Comparison of ENCODE assay signal across 26 cellular contexts in the genomic region with DNA sequence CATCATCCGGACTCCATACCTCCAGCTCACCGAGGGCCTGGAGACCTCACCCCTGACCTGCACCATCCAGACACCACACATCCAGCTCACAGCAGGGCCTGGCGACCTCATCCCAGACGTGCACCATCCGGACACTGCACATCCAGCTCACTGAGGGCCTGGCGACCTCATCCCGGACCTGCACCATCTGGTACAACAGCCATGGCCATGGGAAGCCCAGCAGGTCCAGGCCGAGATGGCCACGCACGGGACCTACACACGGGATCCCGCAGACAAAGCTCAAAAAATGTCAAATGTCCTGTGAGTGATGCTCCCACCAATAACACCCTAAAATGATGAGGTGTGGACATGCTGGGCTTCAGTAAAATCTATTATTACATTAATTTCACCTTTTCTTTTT. TPM values are rescaled to one million over a fixed set of nuclear protein-coding genes. Genes with fewer than 3 reads are reported as not detected.
DNase-seq lines count a peak whose midpoint lies in the region; ATAC-seq and TF ChIP-seq lines count a peak whose summit lies in the region.
"Had no signal": no experiment of that assay in that cellular context is flagged by ENCODE, and none has a peak within 500 bp of the region (broad histone marks: within the 10 kb centered on the region; RNA-seq: fewer than 3 reads in every experiment).

No MANE protein-coding gene starts in this region.

- H3K4me1 ChIP-seq in osteoblast (ENCODE audit: insufficient read depth, low read length): no peaks in the 10 kb centered on the region
- H3K4me1 ChIP-seq in upper lobe of right lung: no peaks in the 10 kb centered on the region
- H3K4me1 ChIP-seq: BLaER1, Caco-2, HAP-1, SJCRH30 had no signal

- H3K27me3 ChIP-seq in osteoblast (ENCODE audit: insufficient read depth, low read length) (no peaks in the 10 kb centered on the region), upper lobe of right lung (no peaks in the 10 kb centered on the region)
- H3K27me3 ChIP-seq: BLaER1, SJCRH30 had no signal

- H3K36me3 ChIP-seq in osteoblast (ENCODE audit: insufficient read depth, low read length) (no peaks in the 10 kb centered on the region), upper lobe of right lung (no peaks in the 10 kb centered on the region)
- H3K36me3 ChIP-seq: HAP-1, SJCRH30 had no signal

- H3K4me2 ChIP-seq in osteoblast (ENCODE audit: insufficient read depth, low read length): no peak overlapping the region
- H3K4me2 ChIP-seq: BLaER1 had no signal

- no peaks in the 10 kb centered on the region for H3K79me2 ChIP-seq in osteoblast (ENCODE audit: insufficient read depth, low read length)

- H3K27ac Mint-ChIP-seq in activated naive CD4-positive, alpha-beta T cell treated with anti-CD3 and anti-CD28 coated beads, Interleukin-2, amount 10 ng/mL, durations not matched to agents 7 days and 5 days: no peak overlapping the region
- no peak overlapping the region for H3K27ac Mint-ChIP-seq in activated naive CD4-positive, alpha-beta T cell treated with anti-CD3 and anti-CD28 coated beads for 36 hours
- peak overlapping the region; percentile 33 for H3K27ac Mint-ChIP-seq in glutamatergic neuron (ENCODE audit: unreplicated experiment)
- no peak overlapping the region for H3K27ac Mint-ChIP-seq in activated T-helper 17 cell treated with anti-CD3 and anti-CD28 coated beads, Interleukin-2, amount 50 U/mL, for 72 hours
- H3K27ac Mint-ChIP-seq: CD4-positive, alpha-beta memory T cell had no signal

- ATAC-seq in upper lobe of right lung (no peak), GM21423 (IDR thresholded peaks at IDR 0.05; ENCODE audit: unreplicated experiment) (no peak)
- no peak for ATAC-seq in activated T-helper 17 cell treated with anti-CD3 and anti-CD28 coated beads, Interleukin-2, amount 50 U/mL, for 72 hours (replicated peaks)
- ATAC-seq: Panc1 had no signal

- CTCF ChIA-PET in activated naive CD4-positive, alpha-beta T cell treated with anti-CD3 and anti-CD28 coated beads, Interleukin-2, amount 10 ng/mL, durations not matched to agents 7 days and 5 days (lab: Charles Lee): interaction anchor here (1.0 kb wide), 1 partner anchor 11 kb away, joined by 3 read pairs; no protein-coding TSS in a partner anchor
- CTCF ChIA-PET in activated naive CD4-positive, alpha-beta T cell treated with anti-CD3 and anti-CD28 coated beads for 36 hours (lab: Charles Lee): interaction anchor here (0.7 to 1.1 kb wide), 2 partner anchors 13 to 95 kb away, joined by 3 to 4 read pairs; no protein-coding TSS in a partner anchor

- H3K27ac ChIP-seq in osteoblast (ENCODE audit: low read depth, low read length) (no peak overlapping the region), upper lobe of right lung (no peak overlapping the region)
- H3K27ac ChIP-seq: BLaER1, HL-60, SJCRH30 had no signal

- peaks cover 11% of the 10 kb centered on the region for H3K36me3 Mint-ChIP-seq in activated naive CD4-positive, alpha-beta T cell treated with anti-CD3 and anti-CD28 coated beads, Interleukin-2, amount 10 ng/mL, durations not matched to agents 7 days and 5 days
- peaks cover 23% of the 10 kb centered on the region for H3K36me3 Mint-ChIP-seq in activated naive CD4-positive, alpha-beta T cell treated with anti-CD3 and anti-CD28 coated beads for 36 hours (ENCODE audit: low read depth)
- H3K36me3 Mint-ChIP-seq in glutamatergic neuron (ENCODE audit: unreplicated experiment): peaks cover 16% of the 10 kb centered on the region
- no peaks in the 10 kb centered on the region for H3K36me3 Mint-ChIP-seq in activated T-helper 17 cell treated with anti-CD3 and anti-CD28 coated beads, Interleukin-2, amount 50 U/mL, for 72 hours (ENCODE audit: low read depth)

- H3K9me3 Mint-ChIP-seq in activated naive CD4-positive, alpha-beta T cell treated with anti-CD3 and anti-CD28 coated beads, Interleukin-2, amount 10 ng/mL, durations not matched to agents 7 days and 5 days: peaks cover 10% of the 10 kb centered on the region
- peaks cover 5% of the 10 kb centered on the region for H3K9me3 Mint-ChIP-seq in activated naive CD4-positive, alpha-beta T cell treated with anti-CD3 and anti-CD28 coated beads for 36 hours
- peaks cover 19% of the 10 kb centered on the region for H3K9me3 Mint-ChIP-seq in glutamatergic neuron (ENCODE audit: unreplicated experiment)
- no peaks in the 10 kb centered on the region for H3K9me3 Mint-ChIP-seq in activated T-helper 17 cell treated with anti-CD3 and anti-CD28 coated beads, Interleukin-2, amount 50 U/mL, for 72 hours
- H3K9me3 Mint-ChIP-seq: CD4-positive, alpha-beta memory T cell had no signal

- no peaks in the 10 kb centered on the region for H3K9me3 ChIP-seq in osteoblast (ENCODE audit: low read depth, low read length)
- no peaks in the 10 kb centered on the region for H3K9me3 ChIP-seq in upper lobe of right lung
- H3K9me3 ChIP-seq: Caco-2, HAP-1, SJCRH30 had no signal

- no peaks in the 10 kb centered on the region for H3K27me3 Mint-ChIP-seq in activated naive CD4-positive, alpha-beta T cell treated with anti-CD3 and anti-CD28 coated beads, Interleukin-2, amount 10 ng/mL, durations not matched to agents 7 days and 5 days
- H3K27me3 Mint-ChIP-seq in activated naive CD4-positive, alpha-beta T cell treated with anti-CD3 and anti-CD28 coated beads for 36 hours (ENCODE audit: low read depth): no peaks in the 10 kb centered on the region
- H3K27me3 Mint-ChIP-seq in glutamatergic neuron (ENCODE audit: unreplicated experiment): peaks cover 9% of the 10 kb centered on the region
- H3K27me3 Mint-ChIP-seq in activated T-helper 17 cell treated with anti-CD3 and anti-CD28 coated beads, Interleukin-2, amount 50 U/mL, for 72 hours: no peaks in the 10 kb centered on the region

- DNase-seq in activated naive CD4-positive, alpha-beta T cell treated with anti-CD3 and anti-CD28 coated beads, Interleukin-2, amount 10 ng/mL, durations not matched to agents 7 days and 5 days: peak; percentile 10
- DNase-seq in activated naive CD4-positive, alpha-beta T cell treated with anti-CD3 and anti-CD28 coated beads for 36 hours: no peak
- DNase-seq in glutamatergic neuron: no peak
- DNase-seq in osteoblast (ENCODE audit: insufficient read length, low spot score, missing footprints): peak; percentile 50
- DNase-seq in upper lobe of right lung: peak; percentile 37
- DNase-seq in NCI-H748 treated with DMSO at 0.1 percent for 48 hours (lab: John Stamatoyannopoulos, UW): no peak
- DNase-seq: Caco-2; CD4-positive, alpha-beta memory T cell; DMS 273 treated with DMSO at 0.1 percent for 48 hours; DMS79 treated with DMSO at 0.1 percent for 48 hours; KBM-7; NCI-H1092 treated with DMSO at 0.1 percent for 48 hours; NCI-H1436 treated with DMSO at 0.1 percent for 48 hours; NCI-H1930; NCI-H2227 treated with DMSO at 0.1 percent for 48 hours; NCI-H510A treated with DMSO at 0.1 percent for 48 hours; NCI-H774; NK-92 treated with Interleukin-12 subunit alpha and Interleukin-12 subunit beta, amount 100 ng/mL, for 24 hours; SJCRH30 had no signal

- intact Hi-C loops in activated naive CD4-positive, alpha-beta T cell treated with anti-CD3 and anti-CD28 coated beads for 36 hours (cut with micrococcal nuclease): no loop called here
- intact Hi-C loops in upper lobe of right lung (cut with DNase I): no loop called here

- no peak overlapping the region for H3K4me3 ChIP-seq in osteoblast (ENCODE audit: insufficient read depth, low read length)
- no peak overlapping the region for H3K4me3 ChIP-seq in upper lobe of right lung
- H3K4me3 ChIP-seq: BLaER1, HAP-1, SJCRH30 had no signal

- no peak overlapping the region for H3K4me3 Mint-ChIP-seq in activated naive CD4-positive, alpha-beta T cell treated with anti-CD3 and anti-CD28 coated beads, Interleukin-2, amount 10 ng/mL, durations not matched to agents 7 days and 5 days
- no peak overlapping the region for H3K4me3 Mint-ChIP-seq in activated naive CD4-positive, alpha-beta T cell treated with anti-CD3 and anti-CD28 coated beads for 36 hours
- no peak overlapping the region for H3K4me3 Mint-ChIP-seq in glutamatergic neuron (ENCODE audit: unreplicated experiment)
- H3K4me3 Mint-ChIP-seq in activated T-helper 17 cell treated with anti-CD3 and anti-CD28 coated beads, Interleukin-2, amount 50 U/mL, for 72 hours: no peak overlapping the region
- H3K4me3 Mint-ChIP-seq: CD4-positive, alpha-beta memory T cell had no signal

- H4K20me1 ChIP-seq in osteoblast (ENCODE audit: insufficient read depth, low read length): no peaks in the 10 kb centered on the region

- H3K4me1 Mint-ChIP-seq in activated naive CD4-positive, alpha-beta T cell treated with anti-CD3 and anti-CD28 coated beads, Interleukin-2, amount 10 ng/mL, durations not matched to agents 7 days and 5 days: no peaks in the 10 kb centered on the region
- H3K4me1 Mint-ChIP-seq in activated naive CD4-positive, alpha-beta T cell treated with anti-CD3 and anti-CD28 coated beads for 36 hours (ENCODE audit: low read depth): no peaks in the 10 kb centered on the region
- H3K4me1 Mint-ChIP-seq in glutamatergic neuron (ENCODE audit: low read depth, unreplicated experiment): peaks cover 1% of the 10 kb centered on the region
- no peaks in the 10 kb centered on the region for H3K4me1 Mint-ChIP-seq in activated T-helper 17 cell treated with anti-CD3 and anti-CD28 coated beads, Interleukin-2, amount 50 U/mL, for 72 hours
- H3K4me1 Mint-ChIP-seq: CD4-positive, alpha-beta memory T cell had no signal

- H2AFZ ChIP-seq in osteoblast (ENCODE audit: low read length): no peak overlapping the region

- TF ChIP-seq CTCF in glutamatergic neuron (IDR thresholded peaks at IDR 0.05; ENCODE audit: partially characterized antibody, unreplicated experiment) (no peak), osteoblast (IDR thresholded peaks at IDR 0.05; ENCODE audit: extremely low read depth, low read depth, low read length) (no peak), upper lobe of right lung (IDR thresholded peaks at IDR 0.05) (no peak)

RNA-seq across cellular contexts. Expression of gene TERT, which starts 9.7 kb away (rescaled TPM):
- 10 to 100 TPM; 10.1 to 13.1 TPM for total RNA-seq in activated naive CD4-positive, alpha-beta T cell treated with anti-CD3 and anti-CD28 coated beads for 36 hours
- total RNA-seq in glutamatergic neuron (ENCODE audit: unreplicated experiment) (2.9 TPM), osteoblast (not detected in 2 replicates), upper lobe of right lung (not detected)
- 1 to 10 TPM; 4.6 to 9.1 TPM for total RNA-seq in activated T-helper 17 cell treated with anti-CD3 and anti-CD28 coated beads, Interleukin-2, amount 50 U/mL, for 72 hours
- total RNA-seq: CD4-positive, alpha-beta memory T cell; SJCRH30 had no signal

RNA-seq across cellular contexts. Expression of gene CLPTM1L, which starts 59.8 kb away (rescaled TPM):
- 10 to 100 TPM; 48.0 to 48.5 TPM for total RNA-seq in activated naive CD4-positive, alpha-beta T cell treated with anti-CD3 and anti-CD28 coated beads for 36 hours
- 95.2 TPM for total RNA-seq in glutamatergic neuron (ENCODE audit: unreplicated experiment)
- 134 and 139 TPM in 2 replicates for total RNA-seq in osteoblast
- 153 TPM for total RNA-seq in upper lobe of right lung
- total RNA-seq in activated T-helper 17 cell treated with anti-CD3 and anti-CD28 coated beads, Interleukin-2, amount 50 U/mL, for 72 hours: 100 to 1,000 TPM in 1 of 2 donors, 10 to 100 TPM in 1; 42.3 to 118 TPM

RNA-seq across cellular contexts. Expression of gene SLC6A18, which starts 60.0 kb away (rescaled TPM):
- not detected for total RNA-seq in activated naive CD4-positive, alpha-beta T cell treated with anti-CD3 and anti-CD28 coated beads for 36 hours
- total RNA-seq in glutamatergic neuron (ENCODE audit: unreplicated experiment) (not detected), osteoblast (not detected in 2 replicates), upper lobe of right lung (not detected)
- not detected for total RNA-seq in activated T-helper 17 cell treated with anti-CD3 and anti-CD28 coated beads, Interleukin-2, amount 50 U/mL, for 72 hours
- total RNA-seq: Caco-2; CD4-positive, alpha-beta memory T cell; HT-29; SJCRH30 had no signal

Comparison
In these comparisons a context has a peak if more than half of its experiments do, and no peak if none do; other contexts are left out.
1. DNase-seq: peak in activated naive CD4-positive, alpha-beta T cell treated with anti-CD3 and anti-CD28 coated beads, Interleukin-2, amount 10 ng/mL, durations not matched to agents 7 days and 5 days (single experiment), osteoblast (single experiment) and upper lobe of right lung (single experiment); none in activated naive CD4-positive, alpha-beta T cell treated with anti-CD3 and anti-CD28 coated beads for 36 hours (single experiment), glutamatergic neuron (single experiment) and NCI-H748 treated with DMSO at 0.1 percent for 48 hours (single experiment).